In the genomic region with DNA sequence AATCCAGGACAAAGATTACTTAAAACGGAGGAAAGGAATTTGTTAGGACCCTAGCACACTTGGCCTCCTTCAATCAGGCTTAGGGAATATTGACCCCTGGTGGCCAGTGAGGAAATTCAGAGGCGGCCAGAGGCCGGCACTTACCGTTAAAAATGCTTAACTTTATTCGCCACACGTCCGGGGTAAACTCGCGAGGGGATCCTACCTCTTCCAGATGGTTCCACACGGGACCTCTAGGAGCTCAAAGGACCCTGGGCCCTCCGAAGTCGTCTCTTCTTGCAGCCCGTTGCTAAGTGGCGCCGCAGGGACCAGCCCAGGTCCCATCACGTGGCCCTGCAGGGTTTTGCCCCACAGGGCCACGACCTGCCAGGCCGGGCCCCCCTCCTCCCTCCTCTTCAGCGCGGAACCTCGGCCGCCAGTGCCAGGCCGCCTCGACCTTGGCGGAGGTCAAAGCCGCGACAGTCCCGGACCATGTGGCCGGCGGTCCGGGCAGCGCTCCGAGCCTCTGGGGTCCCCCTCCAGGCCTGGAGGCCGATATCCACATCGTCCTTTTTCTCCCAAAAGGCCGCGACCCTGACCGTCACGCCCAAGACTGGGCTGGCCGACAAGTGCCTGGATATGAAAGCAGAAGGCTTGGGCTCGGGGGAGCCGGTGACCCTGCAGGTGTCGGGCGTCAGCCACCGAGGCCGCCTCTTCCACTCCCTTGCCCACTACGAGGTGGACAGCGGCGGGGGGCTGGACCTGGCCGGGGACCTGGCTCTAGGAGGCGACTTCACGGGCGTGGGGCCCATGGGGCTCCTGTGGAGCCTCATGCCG, we compare ENCODE assay signal across 8 cellular contexts. TPM values are rescaled to one million over a fixed set of nuclear protein-coding genes. Genes with fewer than 3 reads are reported as not detected.
DNase-seq lines count a peak whose midpoint lies in the region; ATAC-seq and TF ChIP-seq lines count a peak whose summit lies in the region.

No MANE protein-coding gene starts in this region.

- CTCF ChIA-PET in WTC11 (lab: Charles Lee) (interaction anchor here (0.7 to 3.6 kb wide), 31 partner anchors 21 to 406 kb away, joined by 3 to 66 read pairs (median 4); partner anchors contain the start of genes ACOT2, ACOT4, ACOT6 and PTGR2), mammary epithelial cell (lab: Charles Lee; ENCODE audit: low non-redundant PET) (no interaction called here)

- H3K27me3 Mint-ChIP-seq in WTC11 (ENCODE audit: low read depth), result peaks cover 2% of the 10 kb centered on the region; the same call in 1 of the 2 replicates

- DNase-seq in Ammon's horn (ENCODE audit: low spot score) (peak; percentile 81), NCI-H2081 (lab: John Stamatoyannopoulos, UW) (peak; percentile 51 to 77), WTC11 (ENCODE audit: low spot score) (peak; percentile 67), mammary epithelial cell (peak; percentile 46), skeletal muscle cell (ENCODE audit: low read depth) (no peak), T1000 (lab: John Stamatoyannopoulos, UW) (no peak)

- intact Hi-C loops in mammary epithelial cell (cut with micrococcal nuclease), result loop anchor here (1.0 to 5.0 kb wide), 8 partner anchors 63 to 1121 kb away; partner anchors contain the start of genes PNMA1 and RIOX1

- peak; percentile 65 for TF ChIP-seq CTCF in WTC11 (IDR thresholded peaks at IDR 0.05)
- peak; percentile 86 to 91 for TF ChIP-seq CTCF in mammary epithelial cell (conservative IDR thresholded peaks at IDR 0.05 in 1 of 2, IDR thresholded peaks at IDR 0.05 in 1 of 2; ENCODE audit: extremely low read depth in 1 of 2, insufficient read depth in 1 of 2, low read depth in 1 of 2, low read length in 2 of 2)

- POLR2A ChIA-PET in WTC11 (lab: Charles Lee), result interaction anchor here (0.7 to 1.1 kb wide), 4 partner anchors 11 to 142 kb away, joined by 3 read pairs; partner anchors contain the start of gene DNAL1

- H3K27me3 ChIP-seq in mammary epithelial cell (ENCODE audit: insufficient read depth, low read length) (no peaks in the 10 kb centered on the region), iPS-20b (ENCODE audit: insufficient read depth, low read length) (no peaks in the 10 kb centered on the region)

- no peak overlapping the region for H3K9ac ChIP-seq in mammary epithelial cell (ENCODE audit: insufficient read depth, low read length)
- H3K9ac ChIP-seq in iPS-20b (ENCODE audit: low read depth, low read length), result peak overlapping the region; percentile 74; the same call in 1 of the 2 replicates

- no peaks in the 10 kb centered on the region for H3K9me3 Mint-ChIP-seq in WTC11

- H3K36me3 ChIP-seq in mammary epithelial cell (ENCODE audit: insufficient read depth, low read length) (no peaks in the 10 kb centered on the region), iPS-20b (ENCODE audit: insufficient read depth, low read depth, low read length) (no peaks in the 10 kb centered on the region)

- dilution Hi-C loops in mammary epithelial cell (cut with HindIII; ENCODE audit: low sequenced_read_pairs), result no loop called here

- in situ Hi-C loops in mammary epithelial cell (cut with MboI; ENCODE audit: low sequenced_read_pairs in 2 of 2), result loop anchor here (5.0 to 25.0 kb wide), 2 partner anchors 126 to 346 kb away; no protein-coding TSS in a partner anchor

- H2AFZ ChIP-seq in mammary epithelial cell (ENCODE audit: low read depth, low read length), result peak overlapping the region; percentile 99

- ATAC-seq in GM21737 (IDR thresholded peaks at IDR 0.05; ENCODE audit: unreplicated experiment), result peak; percentile 59
- peak; percentile 61 for ATAC-seq in WTC11

- peak overlapping the region; percentile 98 for H3K4me2 ChIP-seq in mammary epithelial cell (ENCODE audit: insufficient read depth, low read depth, low read length)

- peak overlapping the region; percentile 47 to 57 (median 53) for H3K4me3 ChIP-seq in mammary epithelial cell (replicated peaks in 1 of 3; ENCODE audit: insufficient read depth in 1 of 3, low read depth in 2 of 3, low read length in 3 of 3)
- peak overlapping the region; percentile 72 for H3K4me3 ChIP-seq in iPS-20b (ENCODE audit: low read length)
- peak overlapping the region; percentile 49 for H3K4me3 ChIP-seq in skeletal muscle cell (ENCODE audit: low read depth, low read length)

- no peaks in the 10 kb centered on the region for H3K36me3 Mint-ChIP-seq in WTC11

- H3K9me3 ChIP-seq in mammary epithelial cell (replicated peaks; ENCODE audit: insufficient read depth, low read length) (no peaks in the 10 kb centered on the region), iPS-20b (ENCODE audit: insufficient read depth, low read depth, low read length) (no peaks in the 10 kb centered on the region)

- no peaks in the 10 kb centered on the region for H3K79me2 ChIP-seq in mammary epithelial cell (ENCODE audit: insufficient read depth, low read length)

- peaks cover 12% of the 10 kb centered on the region for H3K4me1 Mint-ChIP-seq in WTC11

- peak overlapping the region; percentile 77 for H3K4me3 Mint-ChIP-seq in WTC11

- 5% methylated on average over 26 of the region's 54 CpGs for WGBS in mammary epithelial cell (ENCODE audit: low coverage, missing lambda C conversion rate)

- H4K20me1 ChIP-seq in mammary epithelial cell (ENCODE audit: insufficient read depth, low read length), result no peaks in the 10 kb centered on the region

- H3K27ac ChIP-seq in mammary epithelial cell (ENCODE audit: insufficient read depth, low read depth, low read length), result no peak overlapping the region
- H3K27ac ChIP-seq in iPS-20b (ENCODE audit: low read length), result peak overlapping the region; percentile 10

- H3K4me1 ChIP-seq in mammary epithelial cell (ENCODE audit: insufficient read depth, low read length), result peaks cover 13% of the 10 kb centered on the region
- peaks cover 6% of the 10 kb centered on the region; the same call in 1 of the 2 replicates for H3K4me1 ChIP-seq in iPS-20b (ENCODE audit: insufficient read depth, low read length)

- no TSS peak for BruUV-seq in mammary epithelial cell (replicated peaks; lab: Mats Ljungman, UMichigan)

- peak overlapping the region; percentile 96 for H3K27ac Mint-ChIP-seq in WTC11

TF ChIP-seq in WTC11, 78 proteins besides CTCF, POLR2A, EP300 and RAD21 (continues in another document):
- TF ChIP-seq ZNF512 (CRISPR knock-in tag; IDR thresholded peaks at IDR 0.05; ENCODE audit: borderline replicate concordance) (no peak), ESRRA (CRISPR knock-in tag; IDR thresholded peaks at IDR 0.05; ENCODE audit: borderline replicate concordance) (peak; percentile 95; the same call in 1 of the 2 replicates), ZBTB21 (CRISPR knock-in tag; IDR thresholded peaks at IDR 0.05; ENCODE audit: borderline replicate concordance) (no peak), TP53 (CRISPR knock-in tag; IDR thresholded peaks at IDR 0.05) (no peak), ATF6 (CRISPR knock-in tag; IDR thresholded peaks at IDR 0.05) (no peak), SMAD4 (CRISPR knock-in tag; IDR thresholded peaks at IDR 0.05) (no peak), ZNF317 (CRISPR knock-in tag; IDR thresholded peaks at IDR 0.05; ENCODE audit: borderline replicate concordance, low read depth) (no peak), TEAD1 (CRISPR knock-in tag; IDR thresholded peaks at IDR 0.05) (no peak)
- TF ChIP-seq, protein P1, sequence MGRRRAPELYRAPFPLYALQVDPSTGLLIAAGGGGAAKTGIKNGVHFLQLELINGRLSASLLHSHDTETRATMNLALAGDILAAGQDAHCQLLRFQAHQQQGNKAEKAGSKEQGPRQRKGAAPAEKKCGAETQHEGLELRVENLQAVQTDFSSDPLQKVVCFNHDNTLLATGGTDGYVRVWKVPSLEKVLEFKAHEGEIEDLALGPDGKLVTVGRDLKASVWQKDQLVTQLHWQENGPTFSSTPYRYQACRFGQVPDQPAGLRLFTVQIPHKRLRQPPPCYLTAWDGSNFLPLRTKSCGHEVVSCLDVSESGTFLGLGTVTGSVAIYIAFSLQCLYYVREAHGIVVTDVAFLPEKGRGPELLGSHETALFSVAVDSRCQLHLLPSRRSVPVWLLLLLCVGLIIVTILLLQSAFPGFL (CRISPR knock-in tag; IDR thresholded peaks at IDR 0.05; ENCODE audit: borderline replicate concordance), result no peak

RNA-seq across cellular contexts. Expression of gene DNAL1, which starts 11.1 kb away (rescaled TPM):
- total RNA-seq in WTC11 (2021) (14.3 to 15.6 TPM (median 15.6 TPM) in 3 replicates), mammary epithelial cell (10 to 100 TPM; 10.2 to 14.5 TPM)
- polyA plus RNA-seq in mammary epithelial cell, result 3.6 TPM
- polyA minus RNA-seq in mammary epithelial cell, result 22.3 TPM

RNA-seq across cellular contexts. Expression of gene ACOT6, which starts 21.4 kb away (rescaled TPM):
- 0.13 to 0.37 TPM in 2 of 3 replicates, not detected in the other for total RNA-seq in WTC11 (2021)
- total RNA-seq in mammary epithelial cell, result not detected
- not detected for polyA plus RNA-seq in mammary epithelial cell
- polyA minus RNA-seq in mammary epithelial cell, result not detected

RNA-seq across cellular contexts. Expression of gene ACOT4, which starts 42.1 kb away (rescaled TPM):
- total RNA-seq in WTC11 (2021) (1.3 to 1.6 TPM (median 1.5 TPM) in 3 replicates), mammary epithelial cell (1 to 10 TPM in 1 of 2 donors, under 1 TPM in 1; 0.33 to 2.5 TPM)
- 0.41 TPM for polyA plus RNA-seq in mammary epithelial cell
- polyA minus RNA-seq in mammary epithelial cell, result not detected

Comparison
In these comparisons a context has a peak if more than half of its experiments do, and no peak if none do; other contexts are left out.
1. DNase-seq: peak in Ammon's horn (single experiment), NCI-H2081 (2 of 2), WTC11 (single experiment) and mammary epithelial cell (single experiment); none in skeletal muscle cell (single experiment) and T1000 (single experiment).
2. Peak in every context shown above with its lines, with median percentiles within 50 percentile points of each other: H3K4me3 ChIP-seq.